8 cellular contexts compared by ENCODE assay signal in the genomic region with DNA sequence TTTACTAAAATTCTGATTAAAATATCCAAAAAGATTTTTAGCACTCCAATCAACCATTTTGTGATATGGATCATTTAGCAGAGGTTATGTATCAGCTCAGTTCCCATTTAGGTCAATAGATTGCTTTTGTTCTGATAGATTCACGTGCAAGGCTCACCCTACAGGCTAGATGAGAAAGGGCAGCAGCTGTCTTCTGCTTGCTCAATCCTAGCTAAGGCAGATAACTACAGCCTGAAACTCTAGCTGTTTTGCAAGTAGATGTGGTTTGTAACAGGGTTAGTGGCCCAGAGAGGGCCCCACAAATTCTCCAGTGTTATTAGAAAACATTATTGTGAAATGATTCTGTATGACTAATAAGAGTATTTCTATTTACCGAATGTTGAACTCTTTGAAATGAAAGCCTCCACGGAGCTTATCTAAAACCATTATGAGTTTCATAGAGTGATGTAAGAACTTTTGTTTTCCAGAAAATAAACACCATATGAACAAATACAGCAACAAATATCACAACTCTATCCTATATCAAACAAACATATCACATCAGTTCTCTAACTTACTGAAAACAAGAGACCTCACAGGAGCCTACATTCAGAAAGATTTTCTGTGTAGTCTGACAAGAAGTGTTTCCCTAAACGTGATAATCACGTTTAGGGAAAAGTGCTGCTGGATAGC.
A peak's percentile ranks its signal among the peaks of the same experiment; 100 is the strongest.
DNase-seq lines count a peak whose midpoint lies in the region; ATAC-seq and TF ChIP-seq lines count a peak whose summit lies in the region.

No MANE protein-coding gene starts in this region.

- no peak overlapping the region for H3K27ac ChIP-seq in SK-N-MC
- no peak overlapping the region for H3K27ac ChIP-seq in fibroblast of lung (ENCODE audit: insufficient read depth, low read length)

- H3K4me3 ChIP-seq in SK-N-MC (peak overlapping the region; percentile 23; the same call in 1 of the 2 replicates), fibroblast of lung (replicated peaks in 1 of 4; ENCODE audit: control extremely low read depth in 1 of 4, insufficient read depth in 1 of 4, low read depth in 3 of 4, low read length in 4 of 4) (no peak overlapping the region)

- TF ChIP-seq CTCF in fibroblast of lung (conservative IDR thresholded peaks at IDR 0.05 in 1 of 2, IDR thresholded peaks at IDR 0.05 in 1 of 2; ENCODE audit: low read depth in 1 of 2, low read length in 2 of 2), result peak in 1 of 2 donors; percentile 45

- ATAC-seq in GM21576 (IDR thresholded peaks at IDR 0.05; ENCODE audit: unreplicated experiment), result peak; percentile 99

- peak; percentile 2 for DNase-seq in activated T-cell treated with anti-CD3 and anti-CD28 coated beads for 1 hour (ENCODE audit: low read depth)
- DNase-seq in activated T-cell treated with anti-CD3 and anti-CD28 coated beads, Interleukin-2, amount 50 U/mL, for 1 hour, result no peak
- DNase-seq in HS-5 (ENCODE audit: low read depth), result peak; percentile 35
- no peak for DNase-seq in SK-N-MC (ENCODE audit: low read depth, low spot score)
- peak; percentile 31 to 81 for DNase-seq in fibroblast of lung (ENCODE audit: low read depth in 2 of 2)
- DNase-seq in renal cortical epithelial cell (ENCODE audit: low read depth), result peak; percentile 84
- DNase-seq in AG20443 (ENCODE audit: low spot score), result no peak

- H3K4me2 ChIP-seq in fibroblast of lung (ENCODE audit: extremely low read depth, insufficient read depth, low read length), result no peak overlapping the region

- H2AFZ ChIP-seq in fibroblast of lung (ENCODE audit: low read length), result no peak overlapping the region

- H3K27me3 ChIP-seq in fibroblast of lung (ENCODE audit: control insufficient read depth, insufficient read depth, low read length), result no peaks in the 10 kb centered on the region

- H3K4me1 ChIP-seq in fibroblast of lung (ENCODE audit: control insufficient read depth, extremely low read depth, insufficient read depth, low read length), result no peaks in the 10 kb centered on the region

- H3K9ac ChIP-seq in SK-N-MC (ENCODE audit: insufficient read length) (no peak overlapping the region), fibroblast of lung (ENCODE audit: insufficient read depth, low read length) (no peak overlapping the region)

- H3K9me3 ChIP-seq in SK-N-MC (ENCODE audit: low read depth, low read length) (no peaks in the 10 kb centered on the region), fibroblast of lung (ENCODE audit: control insufficient read depth, insufficient read depth, low read depth, low read length) (no peaks in the 10 kb centered on the region)

- no peaks in the 10 kb centered on the region for H3K79me2 ChIP-seq in fibroblast of lung (ENCODE audit: control insufficient read depth, insufficient read depth, low read length)

- H3K36me3 ChIP-seq in SK-N-MC (ENCODE audit: insufficient read depth, low read length) (no peaks in the 10 kb centered on the region), fibroblast of lung (ENCODE audit: control insufficient read depth, insufficient read depth, low read length) (no peaks in the 10 kb centered on the region)

- H4K20me1 ChIP-seq in fibroblast of lung (ENCODE audit: control insufficient read depth, extremely low read depth, insufficient read depth, low read length), result no peaks in the 10 kb centered on the region

Comparison
In these comparisons a context has a peak if more than half of its experiments do, and no peak if none do; other contexts are left out.
1. DNase-seq: peak in activated T-cell treated with anti-CD3 and anti-CD28 coated beads for 1 hour (single experiment), HS-5 (single experiment), fibroblast of lung (2 of 2) and renal cortical epithelial cell (single experiment); none in activated T-cell treated with anti-CD3 and anti-CD28 coated beads, Interleukin-2, amount 50 U/mL, for 1 hour (single experiment), SK-N-MC (single experiment) and AG20443 (single experiment).